Comparison of ENCODE assay signal across 16 cellular contexts in the genomic region with DNA sequence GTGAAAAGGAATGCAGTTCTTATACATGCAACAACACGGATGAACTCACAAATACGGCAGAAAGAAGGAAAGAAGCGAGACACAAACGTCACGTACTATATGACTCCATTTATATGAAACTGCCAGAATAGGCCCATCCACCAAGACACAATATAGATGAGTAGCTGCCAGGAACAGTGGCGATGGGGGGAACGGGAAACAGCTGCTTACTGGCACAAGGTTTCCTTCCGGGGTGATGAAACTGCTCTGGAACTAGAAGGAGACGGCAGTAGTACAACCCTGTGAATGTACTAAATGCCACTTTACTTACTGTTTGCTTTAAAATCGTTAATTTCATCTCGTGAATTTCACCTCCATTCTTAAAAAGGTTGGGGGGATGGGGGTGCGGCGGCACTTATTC. TPM values are rescaled to one million over a fixed set of nuclear protein-coding genes. Genes with fewer than 3 reads are reported as not detected.
A peak's percentile ranks its signal among the peaks of the same experiment; 100 is the strongest.
DNase-seq lines count a peak whose midpoint lies in the region; ATAC-seq and TF ChIP-seq lines count a peak whose summit lies in the region.
"Had no signal": no experiment of that assay in that cellular context is flagged by ENCODE, and none has a peak within 500 bp of the region (broad histone marks: within the 10 kb centered on the region; RNA-seq: fewer than 3 reads in every experiment).

No MANE protein-coding gene starts in this region.

- no peaks in the 10 kb centered on the region for H3K9me3 Mint-ChIP-seq in dendritic cell treated with granulocyte-macrophage colony-stimulating factor and Interleukin-4, amounts not matched to agents 40 ng/mL and 50 ng/mL, for 4 days

- no peaks in the 10 kb centered on the region for H3K27me3 Mint-ChIP-seq in dendritic cell treated with granulocyte-macrophage colony-stimulating factor and Interleukin-4, amounts not matched to agents 40 ng/mL and 50 ng/mL, for 4 days

- peaks cover 4 to 100% (median 53%) of the 10 kb centered on the region in 11 experiments; a peak in 17 of 22 replicates for H4K20me1 ChIP-seq in BLaER1 treated with 17β-estradiol and CSF1 and Interleukin-3, amounts not matched to agents 10 nM and 100 nM

- H3K27ac Mint-ChIP-seq in dendritic cell treated with granulocyte-macrophage colony-stimulating factor and Interleukin-4, amounts not matched to agents 40 ng/mL and 50 ng/mL, for 4 days = peak overlapping the region; percentile 69

- DNase-seq in Kasumi-1 (lab: John Stamatoyannopoulos, UW) (peak; percentile 87 to 93), right lobe of liver (no peak), AML-193 (lab: John Stamatoyannopoulos, UW) (no peak), T-helper 9 cell (no peak)
- DNase-seq: COR-L47, NCI-H1417 treated with DMSO at 0.1 percent for 48 hours, NCI-H2029 treated with DMSO at 0.1 percent for 48 hours, NCI-H510A, NCI-H774, PC-9 had no signal

- H3K36me3 Mint-ChIP-seq in dendritic cell treated with granulocyte-macrophage colony-stimulating factor and Interleukin-4, amounts not matched to agents 40 ng/mL and 50 ng/mL, for 4 days (ENCODE audit: low read depth) = peaks cover 58% of the 10 kb centered on the region

- ATAC-seq in GM18867 (IDR thresholded peaks at IDR 0.05; ENCODE audit: unreplicated experiment) (no peak), right lobe of liver (no peak)
- ATAC-seq: A549 had no signal

- peak overlapping the region; percentile 56 to 81 (median 74); a peak in 21 of 22 replicates for H3K27ac ChIP-seq in BLaER1 treated with 17β-estradiol and CSF1 and Interleukin-3, amounts not matched to agents 10 nM and 100 nM
- peak overlapping the region; percentile 69 for H3K27ac ChIP-seq in neutrophil
- no peak overlapping the region for H3K27ac ChIP-seq in right lobe of liver
- H3K27ac ChIP-seq: A549, PC-9, SK-N-MC had no signal

- TF ChIP-seq CTCF in neutrophil (IDR thresholded peaks at IDR 0.05) = no peak
- TF ChIP-seq CTCF in right lobe of liver (IDR thresholded peaks at IDR 0.05) = no peak

- H3K4me3 Mint-ChIP-seq in dendritic cell treated with granulocyte-macrophage colony-stimulating factor and Interleukin-4, amounts not matched to agents 40 ng/mL and 50 ng/mL, for 4 days = no peak overlapping the region

- TF ChIP-seq POLR2A in right lobe of liver (IDR thresholded peaks at IDR 0.05) = no peak

- H3K9me3 ChIP-seq in BLaER1 treated with 17β-estradiol and CSF1 and Interleukin-3, amounts not matched to agents 10 nM and 100 nM (replicated peaks in 1 of 11) = peaks cover 13 to 52% (median 35%) of the 10 kb centered on the region in 11 experiments
- H3K9me3 ChIP-seq in neutrophil (no peaks in the 10 kb centered on the region), right lobe of liver (no peaks in the 10 kb centered on the region)

- 75% methylated on average over 13 of the region's 13 CpGs for WGBS in right lobe of liver (ENCODE audit: insufficient coverage, low coverage, low lambda C conversion rate, missing lambda C conversion rate)

- H3K36me3 ChIP-seq in BLaER1 treated with 17β-estradiol and CSF1 and Interleukin-3, amounts not matched to agents 10 nM and 100 nM = peaks cover 24 to 78% (median 59%) of the 10 kb centered on the region in 11 experiments; a peak in 21 of 22 replicates
- no peaks in the 10 kb centered on the region for H3K36me3 ChIP-seq in neutrophil
- no peaks in the 10 kb centered on the region for H3K36me3 ChIP-seq in right lobe of liver

- intact Hi-C loops in dendritic cell treated with granulocyte-macrophage colony-stimulating factor and Interleukin-4, amounts not matched to agents 40 ng/mL and 50 ng/mL, for 4 days (cut with micrococcal nuclease) = no loop called here
- intact Hi-C loops in right lobe of liver (cut with DNase I) = no loop called here

- H3K4me1 Mint-ChIP-seq in dendritic cell treated with granulocyte-macrophage colony-stimulating factor and Interleukin-4, amounts not matched to agents 40 ng/mL and 50 ng/mL, for 4 days (ENCODE audit: low read depth) = peaks cover 69% of the 10 kb centered on the region

- peak overlapping the region; percentile 79 to 96 (median 89) for H3K4me2 ChIP-seq in BLaER1 treated with 17β-estradiol and CSF1 and Interleukin-3, amounts not matched to agents 10 nM and 100 nM
- H3K4me2 ChIP-seq: A549, PC-9 had no signal

- H3K27me3 ChIP-seq in BLaER1 treated with 17β-estradiol and CSF1 and Interleukin-3, amounts not matched to agents 10 nM and 100 nM = no peaks in the 10 kb centered on the region
- H3K27me3 ChIP-seq in neutrophil (no peaks in the 10 kb centered on the region), right lobe of liver (no peaks in the 10 kb centered on the region)

- H3K4me1 ChIP-seq in BLaER1 treated with 17β-estradiol and CSF1 and Interleukin-3, amounts not matched to agents 10 nM and 100 nM = peaks cover 51 to 94% (median 82%) of the 10 kb centered on the region in 10 experiments
- peaks cover 34 to 41% of the 10 kb centered on the region in 2 experiments for H3K4me1 ChIP-seq in neutrophil (ENCODE audit: control insufficient read depth in 1 of 2, insufficient read depth in 1 of 2, low read depth in 1 of 2, low read length in 1 of 2)
- peaks cover 0 to 23% (median 8%) of the 10 kb centered on the region in 4 donors for H3K4me1 ChIP-seq in right lobe of liver
- H3K4me1 ChIP-seq: A549 had no signal

- peak overlapping the region in 4 of 10 experiments; percentile 15 to 32 (median 20); a peak in 7 of 20 replicates for H3K4me3 ChIP-seq in BLaER1 treated with 17β-estradiol and CSF1 and Interleukin-3, amounts not matched to agents 10 nM and 100 nM
- H3K4me3 ChIP-seq in neutrophil (ENCODE audit: low read depth in 1 of 2, low read length in 1 of 2) (peak overlapping the region; percentile 12 to 49), right lobe of liver (no peak overlapping the region)
- H3K4me3 ChIP-seq: A549, PC-9, SK-N-MC had no signal

- H3K9ac ChIP-seq in BLaER1 treated with 17β-estradiol and CSF1 and Interleukin-3, amounts not matched to agents 10 nM and 100 nM = peak overlapping the region in 10 of 11 experiments; percentile 20 to 69 (median 56); a peak in 13 of 22 replicates

RNA-seq across cellular contexts. Expression of a gene that starts 28.9 kb away (rescaled TPM):
- 10 to 100 TPM; 11.3 to 24.3 (median 15.3) TPM for total RNA-seq in right lobe of liver

Comparison
In these comparisons a context has a peak if more than half of its experiments do, and no peak if none do; other contexts are left out.
1. H3K27ac ChIP-seq: peak in BLaER1 treated with 17β-estradiol and CSF1 and Interleukin-3, amounts not matched to agents 10 nM and 100 nM (11 of 11) and neutrophil (single experiment); none in right lobe of liver (0 of 3).
2. H3K4me3 ChIP-seq: peak in neutrophil (2 of 2); none in right lobe of liver (0 of 3).
3. DNase-seq: peak in Kasumi-1 (2 of 2); none in right lobe of liver (0 of 3), AML-193 (0 of 2) and T-helper 9 cell (single experiment).